22 cellular contexts compared by ENCODE assay signal in the genomic region with DNA sequence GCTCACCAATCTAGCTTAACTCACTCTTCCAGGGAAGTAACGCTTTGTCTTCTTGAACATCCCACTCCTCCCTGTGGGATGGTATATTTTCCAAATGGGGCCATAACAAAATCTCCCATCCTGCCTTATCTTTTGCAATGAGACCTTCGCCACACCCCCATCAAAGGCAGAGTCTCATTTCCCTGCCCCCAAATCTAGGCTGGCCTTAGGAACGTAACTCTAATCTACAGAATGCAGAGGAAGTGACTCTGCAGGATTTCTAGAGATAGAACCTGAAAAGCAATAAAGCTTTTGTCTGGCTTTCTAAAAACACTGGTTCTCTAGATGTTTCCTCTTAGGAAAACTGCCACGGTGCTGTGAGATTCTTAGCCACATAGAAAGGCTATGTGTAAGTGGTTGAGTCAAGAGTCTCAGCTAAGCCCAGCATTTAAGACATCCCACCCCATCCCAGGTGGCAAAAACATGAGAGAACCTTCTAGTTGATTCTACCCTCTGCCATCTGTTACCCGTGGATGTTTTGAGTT.
DNase-seq lines count a peak whose midpoint lies in the region; ATAC-seq and TF ChIP-seq lines count a peak whose summit lies in the region.
"Had no signal": no experiment of that assay in that cellular context is flagged by ENCODE, and none has a peak within 500 bp of the region (broad histone marks: within the 10 kb centered on the region; RNA-seq: fewer than 3 reads in every experiment).

No MANE protein-coding gene starts in this region.

- no peak overlapping the region for H3K4me2 ChIP-seq in IMR-90 (ENCODE audit: low read depth, low read length)
- no peak overlapping the region for H3K4me2 ChIP-seq in mesendoderm (ENCODE audit: low read length)

- H4K91ac ChIP-seq in IMR-90 (ENCODE audit: insufficient read depth, low read depth, low read length): 0 out of 2 replicates have a peak overlapping the region, but pooled peaks have one; percentile 21

- no peak overlapping the region for H2AK9ac ChIP-seq in IMR-90 (replicated peaks; ENCODE audit: low read depth, low read length, poor library complexity)

- no peak overlapping the region for H4K8ac ChIP-seq in IMR-90 (ENCODE audit: low read depth in 2 of 2, low read length in 2 of 2)
- H4K8ac ChIP-seq in mesendoderm (ENCODE audit: low read depth, low read length): no peak overlapping the region

- H3K79me1 ChIP-seq in IMR-90 (ENCODE audit: low read depth in 1 of 2, low read length in 2 of 2): no peaks in the 10 kb centered on the region
- no peaks in the 10 kb centered on the region for H3K79me1 ChIP-seq in mesendoderm (ENCODE audit: low read length)

- H2BK120ac ChIP-seq in IMR-90 (ENCODE audit: low read depth, low read length) (no peak overlapping the region), mesendoderm (ENCODE audit: low read depth, low read length) (peak overlapping the region; percentile 93)

- WGBS in IMR-90 (ENCODE audit: extremely low coverage in 2 of 2, insufficient read length in 1 of 2), 2 experiments: no CpG with 5 or more reads among the region's 5 CpGs
- no CpG with 5 or more reads among the region's 5 CpGs for WGBS in mesendoderm (ENCODE audit: extremely low coverage, insufficient coverage, low lambda C conversion rate)
- WGBS in right lobe of liver (ENCODE audit: insufficient coverage, low coverage, low lambda C conversion rate, missing lambda C conversion rate): 23% methylated on average over 4 of the region's 5 CpGs

- H3K27ac ChIP-seq in IMR-90 (ENCODE audit: insufficient read depth, low read length): 0 out of 2 replicates have a peak overlapping the region, but pooled peaks have one; percentile 23
- H3K27ac ChIP-seq in mesendoderm (ENCODE audit: low read depth, low read length): peak overlapping the region; percentile 52
- H3K27ac ChIP-seq in right lobe of liver: no peak overlapping the region
- H3K27ac ChIP-seq: GM23248, SJSA1 had no signal

- ATAC-seq in IMR-90 (ENCODE audit: low read depth) (no peak), right lobe of liver (no peak), HG03439 (IDR thresholded peaks at IDR 0.05; ENCODE audit: unreplicated experiment) (no peak)
- ATAC-seq: CD8-positive, alpha-beta T cell; K562 had no signal

- H2AK5ac ChIP-seq in IMR-90 (ENCODE audit: low read depth, low read length) (no peak overlapping the region), mesendoderm (ENCODE audit: low read length) (no peak overlapping the region)

- H3K9ac ChIP-seq in IMR-90 (ENCODE audit: low read depth, low read length): no peak overlapping the region
- no peak overlapping the region for H3K9ac ChIP-seq in mesendoderm (ENCODE audit: low read length)
- H3K9ac ChIP-seq: GM23248 had no signal

- no peak overlapping the region for H3K14ac ChIP-seq in IMR-90 (replicated peaks; ENCODE audit: low read depth, low read length)

- peaks cover 2% of the 10 kb centered on the region for H3K9me3 ChIP-seq in IMR-90 (ENCODE audit: control insufficient read depth, insufficient read depth, low read length)
- no peaks in the 10 kb centered on the region for H3K9me3 ChIP-seq in right lobe of liver
- H3K9me3 ChIP-seq: SJSA1 had no signal

- CTCF ChIA-PET in IMR-90 (lab: Yijun Ruan, JAX): no interaction called here

- H3K23ac ChIP-seq in IMR-90 (ENCODE audit: low read depth, low read length) (no peak overlapping the region), mesendoderm (ENCODE audit: low read length) (no peak overlapping the region)

- H3K4ac ChIP-seq in IMR-90 (ENCODE audit: low read depth, low read length): no peak overlapping the region
- H3K4ac ChIP-seq in mesendoderm (ENCODE audit: low read depth, low read length): peak overlapping the region; percentile 87

- no peak overlapping the region for H3K4me3 ChIP-seq in IMR-90 (ENCODE audit: insufficient read depth, low read depth, low read length)
- H3K4me3 ChIP-seq in cardiac fibroblast (replicated peaks in 1 of 2; ENCODE audit: low read depth in 2 of 2, low read length in 2 of 2): no peak overlapping the region
- no peak overlapping the region for H3K4me3 ChIP-seq in mesendoderm (ENCODE audit: low read length)
- no peak overlapping the region for H3K4me3 ChIP-seq in right lobe of liver
- H3K4me3 ChIP-seq: GM23248, K562, SJSA1 had no signal

- intact Hi-C loops in IMR-90 (cut with micrococcal nuclease): no loop called here
- intact Hi-C loops in right lobe of liver (cut with DNase I): no loop called here

- dilution Hi-C loops in IMR-90 (cut with HindIII; ENCODE audit: low sequenced_read_pairs, unreplicated experiment): no loop called here

- H3K56ac ChIP-seq in IMR-90 (ENCODE audit: extremely low read depth, insufficient read depth, low read length) (no peak overlapping the region), mesendoderm (ENCODE audit: low read length) (peak overlapping the region; percentile 54)

- no peak overlapping the region for H2AFZ ChIP-seq in IMR-90 (replicated peaks; ENCODE audit: low read length, poor library complexity)
- H2AFZ ChIP-seq: GM23248 had no signal

- H3K18ac ChIP-seq in IMR-90 (ENCODE audit: low read depth, low read length): peak overlapping the region; percentile 52; the same call in 1 of the 2 replicates
- H3K18ac ChIP-seq in mesendoderm (ENCODE audit: low read length): peak overlapping the region; percentile 91

- no peaks in the 10 kb centered on the region for H4K20me1 ChIP-seq in IMR-90 (ENCODE audit: insufficient read depth, low read length)

- DNase-seq in IMR-90: peak; percentile 4
- DNase-seq in cardiac fibroblast (ENCODE audit: low read depth in 2 of 2): peak; percentile 5 to 7
- DNase-seq in mesendoderm: peak; percentile 90
- DNase-seq in right lobe of liver: no peak
- DNase-seq in MV-4-11 (lab: John Stamatoyannopoulos, UW): no peak
- no peak for DNase-seq in hypothalamus (lab: John Stamatoyannopoulos, UW)
- DNase-seq: ACHN; C1 segment of cervical spinal cord; CD8-positive, alpha-beta T cell; DND-41; GM23248; HCEC 1CT; MM.1S; NCI-H1092; NCI-H1436; NCI-H2029; NCI-H2227 treated with DMSO at 0.1 percent for 48 hours; NCI-H524; NCI-H774 had no signal

- H4K5ac ChIP-seq in IMR-90 (ENCODE audit: low read depth, low read length) (no peak overlapping the region; the same call in 1 of the 2 replicates), mesendoderm (ENCODE audit: low read length) (no peak overlapping the region)

- TF ChIP-seq CTCF in IMR-90 (conservative IDR thresholded peaks at IDR 0.05; ENCODE audit: low read depth, low read length) (no peak), cardiac fibroblast (IDR thresholded peaks at IDR 0.05; ENCODE audit: low read depth, low read length) (no peak), right lobe of liver (IDR thresholded peaks at IDR 0.05) (no peak)

- H2BK15ac ChIP-seq in IMR-90 (ENCODE audit: low read depth, low read length) (no peak overlapping the region), mesendoderm (replicated peaks; ENCODE audit: low read depth) (peak overlapping the region; percentile 98)

- H2BK5ac ChIP-seq in IMR-90 (ENCODE audit: low read depth, low read length, poor library complexity, severe bottlenecking) (peak overlapping the region; percentile 41), mesendoderm (ENCODE audit: low read length) (peak overlapping the region; percentile 61)

- TF ChIP-seq POLR2A in IMR-90 (IDR thresholded peaks at IDR 0.05; ENCODE audit: low read depth, low read length): no peak
- TF ChIP-seq POLR2A in right lobe of liver (IDR thresholded peaks at IDR 0.05): no peak

- H3K36me3 ChIP-seq in IMR-90 (ENCODE audit: control insufficient read depth, insufficient read depth, low read length): no peaks in the 10 kb centered on the region
- no peaks in the 10 kb centered on the region for H3K36me3 ChIP-seq in mesendoderm (ENCODE audit: control insufficient read depth, insufficient read depth, low read length)
- H3K36me3 ChIP-seq in right lobe of liver: no peaks in the 10 kb centered on the region
- H3K36me3 ChIP-seq: SJSA1 had no signal

- no peaks in the 10 kb centered on the region for H3K79me2 ChIP-seq in mesendoderm (ENCODE audit: control insufficient read depth, insufficient read depth, low read length)

- in situ Hi-C loops in IMR-90 (cut with MboI; ENCODE audit: low sequenced_read_pairs): no loop called here

- BruUV-seq in IMR-90 (replicated peaks; lab: Mats Ljungman, UMichigan): no TSS peak

- POLR2A ChIA-PET in IMR-90 (lab: Charles Lee; ENCODE audit: unreplicated experiment): no interaction called here

- H3K27me3 ChIP-seq in IMR-90 (ENCODE audit: control insufficient read depth, insufficient read depth, low read length): no peaks in the 10 kb centered on the region
- H3K27me3 ChIP-seq in mesendoderm (ENCODE audit: insufficient read depth, low read length, poor library complexity): no peaks in the 10 kb centered on the region
- no peaks in the 10 kb centered on the region for H3K27me3 ChIP-seq in right lobe of liver
- H3K27me3 ChIP-seq: SJSA1 had no signal

- TF ChIP-seq RAD21 in IMR-90 (IDR thresholded peaks at IDR 0.05; ENCODE audit: low read length): no peak

- H2BK20ac ChIP-seq in IMR-90 (ENCODE audit: low read depth, low read length): no peak overlapping the region

- H3K4me1 ChIP-seq in IMR-90 (ENCODE audit: control insufficient read depth, insufficient read depth, low read length) (0 out of 2 replicates have a peak, but pooled peaks cover 1% of the 10 kb centered on the region), mesendoderm (ENCODE audit: control insufficient read depth, low read depth, low read length) (peaks cover 11% of the 10 kb centered on the region), right lobe of liver (no peaks in the 10 kb centered on the region)

- H3K9me1 ChIP-seq in IMR-90 (ENCODE audit: insufficient read depth, low read length): no peaks in the 10 kb centered on the region

TF ChIP-seq in IMR-90, 13 proteins besides CTCF, POLR2A, EP300 and RAD21:
- no peak for TF ChIP-seq FOS (IDR thresholded peaks at IDR 0.05; ENCODE audit: low read depth, low read length)

Comparison
In these comparisons a context has a peak if more than half of its experiments do, and no peak if none do; other contexts are left out.
1. DNase-seq: peak in IMR-90 (single experiment), cardiac fibroblast (2 of 2) and mesendoderm (single experiment); none in right lobe of liver (0 of 3), MV-4-11 (single experiment) and hypothalamus (0 of 51).
2. H3K27ac ChIP-seq: peak in IMR-90 (single experiment) and mesendoderm (single experiment); none in right lobe of liver (0 of 3).